In the genomic region with DNA sequence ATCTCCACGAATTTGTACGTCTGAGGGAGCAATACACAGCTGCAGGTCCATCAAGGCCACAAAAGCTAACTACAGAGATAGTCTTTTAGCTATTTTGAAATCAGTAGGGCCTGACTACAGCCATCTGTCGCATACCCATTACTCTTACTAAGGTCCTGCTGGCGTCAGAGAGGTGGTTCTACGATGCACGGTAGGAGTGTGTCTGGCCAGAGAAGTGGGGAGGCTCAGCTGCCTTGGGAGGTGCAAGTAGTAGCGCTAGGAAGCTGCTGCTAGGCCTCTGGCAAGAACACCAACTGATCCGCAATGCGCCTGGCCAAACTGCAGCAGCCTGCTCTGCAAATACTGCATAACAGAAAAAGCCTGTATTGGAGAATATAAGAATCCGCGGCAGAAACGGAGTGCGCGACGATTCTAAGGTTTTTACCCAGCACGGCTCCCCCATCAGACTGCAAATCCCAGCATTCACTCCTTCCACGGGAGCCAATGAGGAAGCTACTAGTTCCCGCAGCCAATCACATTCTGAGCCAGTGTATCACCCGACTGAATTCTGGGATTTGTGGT, we compare ENCODE assay signal across 1 cellular context.
TF ChIP-seq lines count a peak whose summit lies in the region.

No MANE protein-coding gene starts in this region.

TF ChIP-seq in HepG2, 621 proteins besides CTCF, POLR2A, EP300 and RAD21 (continued from another document):
- TF ChIP-seq, protein P1, sequence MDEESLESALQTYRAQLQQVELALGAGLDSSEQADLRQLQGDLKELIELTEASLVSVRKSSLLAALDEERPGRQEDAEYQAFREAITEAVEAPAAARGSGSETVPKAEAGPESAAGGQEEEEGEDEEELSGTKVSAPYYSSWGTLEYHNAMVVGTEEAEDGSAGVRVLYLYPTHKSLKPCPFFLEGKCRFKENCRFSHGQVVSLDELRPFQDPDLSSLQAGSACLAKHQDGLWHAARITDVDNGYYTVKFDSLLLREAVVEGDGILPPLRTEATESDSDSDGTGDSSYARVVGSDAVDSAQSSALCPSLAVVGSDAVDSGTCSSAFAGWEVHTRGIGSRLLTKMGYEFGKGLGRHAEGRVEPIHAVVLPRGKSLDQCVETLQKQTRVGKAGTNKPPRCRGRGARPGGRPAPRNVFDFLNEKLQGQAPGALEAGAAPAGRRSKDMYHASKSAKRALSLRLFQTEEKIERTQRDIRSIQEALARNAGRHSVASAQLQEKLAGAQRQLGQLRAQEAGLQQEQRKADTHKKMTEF (CRISPR knock-in tag; IDR thresholded peaks at IDR 0.05) = peak; percentile 42
- TF ChIP-seq ZNF746 (CRISPR knock-in tag; IDR thresholded peaks at IDR 0.05) = peak; percentile 38; the same call in 1 of the 2 replicates
- TF ChIP-seq REL (CRISPR knock-in tag; conservative IDR thresholded peaks at IDR 0.05) = no peak
- TF ChIP-seq XBP1 (CRISPR knock-in tag; IDR thresholded peaks at IDR 0.05) = no peak
- no peak for TF ChIP-seq ZNF251 (CRISPR knock-in tag; IDR thresholded peaks at IDR 0.05)
- no peak for TF ChIP-seq NKX3-1 (CRISPR knock-in tag; IDR thresholded peaks at IDR 0.05)
- TF ChIP-seq, protein P2, sequence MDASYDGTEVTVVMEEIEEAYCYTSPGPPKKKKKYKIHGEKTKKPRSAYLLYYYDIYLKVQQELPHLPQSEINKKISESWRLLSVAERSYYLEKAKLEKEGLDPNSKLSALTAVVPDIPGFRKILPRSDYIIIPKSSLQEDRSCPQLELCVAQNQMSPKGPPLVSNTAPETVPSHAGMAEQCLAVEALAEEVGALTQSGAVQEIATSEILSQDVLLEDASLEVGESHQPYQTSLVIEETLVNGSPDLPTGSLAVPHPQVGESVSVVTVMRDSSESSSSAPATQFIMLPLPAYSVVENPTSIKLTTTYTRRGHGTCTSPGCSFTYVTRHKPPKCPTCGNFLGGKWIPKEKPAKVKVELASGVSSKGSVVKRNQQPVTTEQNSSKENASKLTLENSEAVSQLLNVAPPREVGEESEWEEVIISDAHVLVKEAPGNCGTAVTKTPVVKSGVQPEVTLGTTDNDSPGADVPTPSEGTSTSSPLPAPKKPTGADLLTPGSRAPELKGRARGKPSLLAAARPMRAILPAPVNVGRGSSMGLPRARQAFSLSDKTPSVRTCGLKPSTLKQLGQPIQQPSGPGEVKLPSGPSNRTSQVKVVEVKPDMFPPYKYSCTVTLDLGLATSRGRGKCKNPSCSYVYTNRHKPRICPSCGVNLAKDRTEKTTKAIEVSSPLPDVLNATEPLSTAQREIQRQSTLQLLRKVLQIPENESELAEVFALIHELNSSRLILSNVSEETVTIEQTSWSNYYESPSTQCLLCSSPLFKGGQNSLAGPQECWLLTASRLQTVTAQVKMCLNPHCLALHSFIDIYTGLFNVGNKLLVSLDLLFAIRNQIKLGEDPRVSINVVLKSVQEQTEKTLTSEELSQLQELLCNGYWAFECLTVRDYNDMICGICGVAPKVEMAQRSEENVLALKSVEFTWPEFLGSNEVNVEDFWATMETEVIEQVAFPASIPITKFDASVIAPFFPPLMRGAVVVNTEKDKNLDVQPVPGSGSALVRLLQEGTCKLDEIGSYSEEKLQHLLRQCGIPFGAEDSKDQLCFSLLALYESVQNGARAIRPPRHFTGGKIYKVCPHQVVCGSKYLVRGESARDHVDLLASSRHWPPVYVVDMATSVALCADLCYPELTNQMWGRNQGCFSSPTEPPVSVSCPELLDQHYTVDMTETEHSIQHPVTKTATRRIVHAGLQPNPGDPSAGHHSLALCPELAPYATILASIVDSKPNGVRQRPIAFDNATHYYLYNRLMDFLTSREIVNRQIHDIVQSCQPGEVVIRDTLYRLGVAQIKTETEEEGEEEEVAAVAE (CRISPR knock-in tag; IDR thresholded peaks at IDR 0.05; ENCODE audit: borderline replicate concordance) = peak; percentile 99
- TF ChIP-seq KMT2B (CRISPR knock-in tag; IDR thresholded peaks at IDR 0.05) = no peak; the same call in none of the 2 replicates
- TF ChIP-seq MZF1 (CRISPR knock-in tag; IDR thresholded peaks at IDR 0.05; ENCODE audit: borderline replicate concordance) = no peak
- TF ChIP-seq ZNF431 (CRISPR knock-in tag; IDR thresholded peaks at IDR 0.05; ENCODE audit: borderline replicate concordance, low read depth) = no peak
- TF ChIP-seq FOXA3 (CRISPR knock-in tag; IDR thresholded peaks at IDR 0.05) = 0 out of 2 replicates have a peak, but pooled peaks have one; percentile 24
- no peak for TF ChIP-seq PCBP2 (optimal IDR thresholded peaks at IDR 0.05; ENCODE audit: low read depth, low read length, poor library complexity, severe bottlenecking)
- peak; percentile 61; the same call in 1 of the 2 replicates for TF ChIP-seq ZNF598 (CRISPR knock-in tag; IDR thresholded peaks at IDR 0.05; ENCODE audit: borderline replicate concordance)
- no peak for TF ChIP-seq ZNF761 (CRISPR knock-in tag; conservative IDR thresholded peaks at IDR 0.05)
- TF ChIP-seq NFE2 (CRISPR knock-in tag; IDR thresholded peaks at IDR 0.05) = no peak
- TF ChIP-seq ZNF781 (CRISPR knock-in tag; IDR thresholded peaks at IDR 0.05; ENCODE audit: borderline replicate concordance, not compliant biosample characterization) = peak; percentile 24
- TF ChIP-seq KAT7 (CRISPR knock-in tag; IDR thresholded peaks at IDR 0.05; ENCODE audit: borderline replicate concordance) = peak; percentile 22; the same call in 1 of the 2 replicates
- TF ChIP-seq HNF4G (IDR thresholded peaks at IDR 0.05; ENCODE audit: borderline replicate concordance, low read depth, low read length) = no peak
- no peak for TF ChIP-seq HNF4G (CRISPR knock-in tag; IDR thresholded peaks at IDR 0.05; ENCODE audit: borderline replicate concordance, low read depth)
- peak; percentile 95; the same call in 1 of the 2 replicates for TF ChIP-seq ZNF143 (CRISPR knock-in tag; IDR thresholded peaks at IDR 0.05)
- TF ChIP-seq ZFAT (CRISPR knock-in tag; conservative IDR thresholded peaks at IDR 0.05) = no peak
- TF ChIP-seq ZNF766 (CRISPR knock-in tag; IDR thresholded peaks at IDR 0.05; ENCODE audit: borderline replicate concordance) = 0 out of 2 replicates have a peak, but pooled peaks have one; percentile 35
- peak; percentile 86 for TF ChIP-seq NFYB (CRISPR knock-in tag; IDR thresholded peaks at IDR 0.05)
- TF ChIP-seq GABPA (IDR thresholded peaks at IDR 0.05; ENCODE audit: low read depth, low read length) = no peak
- peak; percentile 50; the same call in 1 of the 2 replicates for TF ChIP-seq GABPA (CRISPR knock-in tag; IDR thresholded peaks at IDR 0.05; ENCODE audit: low read depth)
- no peak for TF ChIP-seq ZNF101 (CRISPR knock-in tag; IDR thresholded peaks at IDR 0.05; ENCODE audit: borderline replicate concordance, low read depth)
- TF ChIP-seq ZNF879 (CRISPR knock-in tag; IDR thresholded peaks at IDR 0.05) = no peak
